In genomic region chrX:103530540-103530939, GRCh38 we compare ENCODE assay signal across 1 cellular context.
TF ChIP-seq lines count a peak whose summit lies in the region.

No MANE protein-coding gene starts in this region.

TF ChIP-seq in IMR-90, 13 proteins besides CTCF, POLR2A, EP300 and RAD21 (continued from another document):
- TF ChIP-seq USF2 (IDR thresholded peaks at IDR 0.05; ENCODE audit: low read depth, low read length) (no peak), BHLHE40 (IDR thresholded peaks at IDR 0.05; ENCODE audit: low read depth, low read length) (no peak), CEBPB (IDR thresholded peaks at IDR 0.05; ENCODE audit: low read depth, low read length) (no peak), CHD1 (IDR thresholded peaks at IDR 0.05; ENCODE audit: low read depth, low read length) (no peak), NFE2L2 (IDR thresholded peaks at IDR 0.05; ENCODE audit: low read depth, low read length) (no peak), MXI1 (IDR thresholded peaks at IDR 0.05; ENCODE audit: borderline replicate concordance, low read depth, low read length) (no peak), ELK1 (IDR thresholded peaks at IDR 0.05; ENCODE audit: borderline replicate concordance, low read depth, low read length) (no peak), FOS (IDR thresholded peaks at IDR 0.05; ENCODE audit: low read depth, low read length) (no peak), RCOR1 (IDR thresholded peaks at IDR 0.05; ENCODE audit: insufficient replicate concordance, low read length) (no peak), MAFK (IDR thresholded peaks at IDR 0.05; ENCODE audit: low read depth, low read length) (no peak), MAZ (IDR thresholded peaks at IDR 0.05; ENCODE audit: borderline replicate concordance, low read depth, low read length) (no peak), SMC3 (IDR thresholded peaks at IDR 0.05; ENCODE audit: low read depth, low read length) (no peak)
